In the genomic region with DNA sequence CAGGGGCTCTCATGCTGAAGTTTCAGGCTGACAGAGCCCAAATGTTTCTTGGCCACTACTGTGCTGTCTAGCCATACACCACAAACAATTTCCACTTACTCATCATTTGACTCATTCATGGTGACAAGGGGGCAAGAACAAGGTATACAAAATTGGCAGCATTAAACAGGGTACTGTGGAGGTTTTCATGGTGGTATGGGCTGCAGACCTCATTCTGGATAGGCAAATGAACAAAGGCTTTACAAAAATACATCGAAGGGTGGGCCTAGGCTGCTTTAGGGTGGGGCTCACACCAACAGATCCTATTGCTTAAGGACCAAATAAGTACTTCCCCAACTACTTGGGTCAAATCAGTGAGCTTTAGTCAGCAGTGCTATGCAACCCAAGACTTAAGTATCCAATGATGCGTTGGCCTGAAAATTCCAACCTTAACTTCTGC, we compare ENCODE assay signal across 8 cellular contexts. TPM values are rescaled to one million over a fixed set of nuclear protein-coding genes. Genes with fewer than 3 reads are reported as not detected.
A peak's percentile ranks its signal among the peaks of the same experiment; 100 is the strongest.
DNase-seq lines count a peak whose midpoint lies in the region; ATAC-seq lines count a peak whose summit lies in the region.

No MANE protein-coding gene starts in this region.

- H3K36me3 Mint-ChIP-seq in activated CD4-positive, alpha-beta memory T cell treated with anti-CD3 and anti-CD28 coated beads for 36 hours: peaks cover 29% of the 10 kb centered on the region

- no peaks in the 10 kb centered on the region for H3K9me3 Mint-ChIP-seq in activated CD4-positive, alpha-beta memory T cell treated with anti-CD3 and anti-CD28 coated beads for 36 hours

- intact Hi-C loops in activated CD4-positive, alpha-beta memory T cell treated with anti-CD3 and anti-CD28 coated beads for 36 hours (cut with micrococcal nuclease): loop anchor here (1.0 to 10.0 kb wide), 4 partner anchors 20 to 325 kb away; no protein-coding TSS in a partner anchor

- CTCF ChIA-PET in activated CD4-positive, alpha-beta memory T cell treated with anti-CD3 and anti-CD28 coated beads for 36 hours (lab: Charles Lee): interaction anchor here (1.1 to 5.7 kb wide), 3 partner anchors 56 to 66 kb away, joined by 6 to 36 read pairs (median 8); no protein-coding TSS in a partner anchor

- POLR2A ChIA-PET in activated CD4-positive, alpha-beta memory T cell treated with anti-CD3 and anti-CD28 coated beads for 36 hours (lab: Charles Lee): interaction anchor here (1.1 kb wide), 1 partner anchor 9 kb away, joined by 4 read pairs; no protein-coding TSS in a partner anchor

- ATAC-seq in activated CD4-positive, CD25-positive, alpha-beta regulatory T cell treated with anti-CD3 and anti-CD28 coated beads, Interleukin-2, amount 50 U/mL, for 24 hours: peak; percentile 86
- ATAC-seq in HG02981 (IDR thresholded peaks at IDR 0.05; ENCODE audit: unreplicated experiment): peak; percentile 72

- DNase-seq in activated CD4-positive, CD25-positive, alpha-beta regulatory T cell (lab: John Stamatoyannopoulos, UW): no peak
- peak; percentile 52 for DNase-seq in activated CD4-positive, alpha-beta memory T cell treated with anti-CD3 and anti-CD28 coated beads for 36 hours
- DNase-seq in lung microvascular endothelial cell (ENCODE audit: low read depth in 2 of 2) (peak; percentile 43 to 47), D341Med (ENCODE audit: low spot score) (no peak), NCI-H510A treated with DMSO at 0.1 percent for 48 hours (lab: John Stamatoyannopoulos, UW) (no peak), DMS114 treated with DMSO at 0.1 percent for 48 hours (lab: John Stamatoyannopoulos, UW; ENCODE audit: unreplicated experiment) (no peak)

- peak overlapping the region; percentile 63 for H3K27ac Mint-ChIP-seq in activated CD4-positive, alpha-beta memory T cell treated with anti-CD3 and anti-CD28 coated beads for 36 hours

- peaks cover 80% of the 10 kb centered on the region for H3K4me1 Mint-ChIP-seq in activated CD4-positive, alpha-beta memory T cell treated with anti-CD3 and anti-CD28 coated beads for 36 hours (ENCODE audit: low read depth)

- H3K4me3 Mint-ChIP-seq in activated CD4-positive, alpha-beta memory T cell treated with anti-CD3 and anti-CD28 coated beads for 36 hours: no peak overlapping the region

- H3K27me3 Mint-ChIP-seq in activated CD4-positive, alpha-beta memory T cell treated with anti-CD3 and anti-CD28 coated beads for 36 hours: no peaks in the 10 kb centered on the region

RNA-seq across cellular contexts. Expression of a gene that starts 53.0 kb away (rescaled TPM):
- total RNA-seq in activated CD4-positive, alpha-beta memory T cell treated with anti-CD3 and anti-CD28 coated beads for 36 hours: 10 to 100 TPM; 50.8 to 56.8 TPM
- total RNA-seq in lung microvascular endothelial cell: 7.4 and 12.7 TPM in 2 replicates

Comparison
In these comparisons a context has a peak if more than half of its experiments do, and no peak if none do; other contexts are left out.
1. DNase-seq: peak in activated CD4-positive, alpha-beta memory T cell treated with anti-CD3 and anti-CD28 coated beads for 36 hours (single experiment) and lung microvascular endothelial cell (2 of 2); none in activated CD4-positive, CD25-positive, alpha-beta regulatory T cell (0 of 4), D341Med (single experiment), NCI-H510A treated with DMSO at 0.1 percent for 48 hours (single experiment) and DMS114 treated with DMSO at 0.1 percent for 48 hours (single experiment).